Comparison of ENCODE assay signal across 8 cellular contexts in the genomic region with DNA sequence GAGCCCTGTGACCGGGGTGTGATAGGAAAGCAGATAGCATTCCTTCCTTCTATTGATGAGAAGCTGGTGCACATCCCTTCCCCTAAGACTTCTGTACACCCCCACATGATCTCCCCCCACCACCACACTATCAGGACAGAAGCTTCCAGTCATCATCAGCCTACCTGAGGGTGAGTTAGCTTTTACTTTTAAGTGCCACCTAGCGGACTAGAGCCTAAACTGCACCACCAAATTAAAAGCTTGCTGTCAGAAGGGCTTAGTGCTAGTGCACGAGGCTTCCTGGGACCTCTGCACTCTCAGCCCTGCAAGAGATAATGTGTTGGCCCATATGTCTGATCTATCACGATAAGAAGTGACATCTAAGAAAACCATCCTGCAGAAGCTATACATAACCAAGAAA.
DNase-seq lines count a peak whose midpoint lies in the region; ATAC-seq, FAIRE-seq and TF ChIP-seq lines count a peak whose summit lies in the region.
"Not testable (repeated sequence)": the region's sequence is repeated elsewhere in the genome, so short reads cannot be mapped to it uniquely, and the experiment has no call there.

No MANE protein-coding gene starts in this region.

- not testable (repeated sequence) for H3K4me3 ChIP-seq in Panc1 (ENCODE audit: low read depth in 2 of 2, low read length in 2 of 2); HepG2 (replicated peaks in 1 of 3; ENCODE audit: insufficient read depth in 1 of 3, low read depth in 2 of 3, low read length in 3 of 3)

- H3K27ac ChIP-seq in Panc1 (ENCODE audit: low read length); HepG2 (ENCODE audit: extremely low read length, insufficient read depth, low read length): not testable (repeated sequence)

- H3K9ac ChIP-seq in HepG2 (ENCODE audit: insufficient read depth, low read depth, low read length), result not testable (repeated sequence)

- not testable (repeated sequence) for H3K79me2 ChIP-seq in HepG2 (ENCODE audit: insufficient read depth, low read length)

- H2AFZ ChIP-seq in HepG2 (ENCODE audit: low read length), result not testable (repeated sequence)

- not testable (repeated sequence) for DNase-seq in Panc1 (ENCODE audit: low read depth, low spot score); HepG2 (ENCODE audit: low spot score)

- no CpG with 5 or more reads among the region's 4 CpGs for WGBS in HepG2 (ENCODE audit: low lambda C conversion rate)

- not testable (repeated sequence) for H3K4me1 ChIP-seq in Panc1 (ENCODE audit: control insufficient read depth, insufficient read depth, low read length); HepG2 (ENCODE audit: insufficient read depth, low read length)

- not testable (repeated sequence) for FAIRE-seq in HepG2 (lab: Jason Lieb, UNC)

- TF ChIP-seq CTCF in Panc1 (IDR thresholded peaks at IDR 0.05); HepG2 (CRISPR knock-in tag; IDR thresholded peaks at IDR 0.05): not testable (repeated sequence)

- TF ChIP-seq POLR2A in HepG2 (IDR thresholded peaks at IDR 0.05; ENCODE audit: insufficient read depth in 1 of 2, low read depth in 2 of 2, low read length in 2 of 2), result not testable (repeated sequence)

- not testable (repeated sequence) for H3K4me2 ChIP-seq in HepG2 (ENCODE audit: low read depth, low read length)

- not testable (repeated sequence) for H3K36me3 ChIP-seq in Panc1 (ENCODE audit: control insufficient read depth, insufficient read depth, low read length); HepG2 (replicated peaks in 1 of 2; ENCODE audit: control insufficient read depth in 1 of 2, insufficient read depth in 2 of 2, low read length in 2 of 2)

- intact Hi-C loops in Panc1 (cut with micrococcal nuclease; ENCODE audit: unreplicated experiment); HepG2 (cut with micrococcal nuclease; ENCODE audit: unreplicated experiment): not testable (repeated sequence)

- in situ Hi-C loops in Panc1 (cut with HindIII; ENCODE audit: low pct_unique_long_range_greater_than_20kb, low sequenced_read_pairs); HepG2 (cut with HindIII; ENCODE audit: extremely low pct_ligation_motif_present, low pct_unique_long_range_greater_than_20kb): not testable (repeated sequence)

- H4K20me1 ChIP-seq in HepG2 (ENCODE audit: insufficient read depth, low read length), result not testable (repeated sequence)

- not testable (repeated sequence) for BruUV-seq in Panc1 (replicated peaks; lab: Mats Ljungman, UMichigan); HepG2 (replicated peaks; lab: Mats Ljungman, UMichigan)

- not testable (repeated sequence) for H3K27me3 ChIP-seq in Panc1 (ENCODE audit: control insufficient read depth, insufficient read depth, low read length); HepG2 (ENCODE audit: control insufficient read depth in 1 of 2, insufficient read depth in 2 of 2, low read length in 2 of 2)

- CTCF ChIA-PET in Panc1 (lab: Charles Lee); HepG2 (lab: Yijun Ruan, JAX; ENCODE audit: low intra/inter-chr PET ratio, low total read pairs): not testable (repeated sequence)

- not testable (repeated sequence) for H3K9me3 ChIP-seq in Panc1 (ENCODE audit: control insufficient read depth, insufficient read depth, low read depth, low read length); HepG2 (ENCODE audit: low read length)

- POLR2A ChIA-PET in Panc1 (lab: Charles Lee); HepG2 (lab: Yijun Ruan, JAX): not testable (repeated sequence)

- TF ChIP-seq EP300 in HepG2 (IDR thresholded peaks at IDR 0.05; ENCODE audit: low read depth in 2 of 2, low read length in 2 of 2); HepG2 (CRISPR knock-in tag; IDR thresholded peaks at IDR 0.05; ENCODE audit: borderline replicate concordance): not testable (repeated sequence)

- TF ChIP-seq RAD21 in HepG2 (CRISPR knock-in tag; IDR thresholded peaks at IDR 0.05), result not testable (repeated sequence)

- ATAC-seq in GM18502 (IDR thresholded peaks at IDR 0.05; ENCODE audit: poor library complexity, unreplicated experiment), result peak; percentile 84
- peak; percentile 49 for ATAC-seq in GM18873 (IDR thresholded peaks at IDR 0.05; ENCODE audit: low FRiP score, unreplicated experiment)
- peak; percentile 47 for ATAC-seq in GM21360 (IDR thresholded peaks at IDR 0.05; ENCODE audit: unreplicated experiment)
- peak; percentile 60 for ATAC-seq in HG02571 (IDR thresholded peaks at IDR 0.05; ENCODE audit: unreplicated experiment)
- peak; percentile 71 for ATAC-seq in HG02885 (IDR thresholded peaks at IDR 0.05; ENCODE audit: poor library complexity, unreplicated experiment)
- ATAC-seq in HG03280 (IDR thresholded peaks at IDR 0.05; ENCODE audit: unreplicated experiment), result peak; percentile 58
- peak; percentile 66; the same call in 1 of the 2 replicates for ATAC-seq in Panc1
- peak; percentile 71 for ATAC-seq in HepG2
